Comparison of ENCODE assay signal across 13 cellular contexts in the genomic region with DNA sequence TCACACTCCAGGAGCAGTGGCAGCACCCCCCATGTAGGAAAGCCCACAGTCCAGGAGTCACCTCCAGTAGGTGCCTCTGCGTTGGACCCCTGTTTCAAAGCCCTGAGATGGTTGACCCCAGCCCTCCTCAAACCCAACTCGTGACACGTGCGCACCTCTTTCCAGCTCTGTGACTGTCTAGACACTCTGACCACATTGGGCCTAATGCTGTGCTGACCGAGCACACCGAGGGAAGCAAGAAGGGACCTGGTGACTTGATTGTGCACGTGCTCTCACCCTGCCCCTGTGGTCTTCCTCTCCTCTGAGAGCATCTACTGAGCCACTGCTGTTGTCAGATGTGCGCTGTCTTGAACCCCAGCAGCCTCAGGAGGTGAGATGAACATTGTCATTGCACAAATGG. TPM values are rescaled to one million over a fixed set of nuclear protein-coding genes. Genes with fewer than 3 reads are reported as not detected.
DNase-seq lines count a peak whose midpoint lies in the region; ATAC-seq and TF ChIP-seq lines count a peak whose summit lies in the region.
"Had no signal": no experiment of that assay in that cellular context is flagged by ENCODE, and none has a peak within 500 bp of the region (broad histone marks: within the 10 kb centered on the region; RNA-seq: fewer than 3 reads in every experiment).

No MANE protein-coding gene starts in this region.

- H3K4me3 Mint-ChIP-seq in MCF 10A (ENCODE audit: unreplicated experiment) (no peak overlapping the region), HFFc6 (no peak overlapping the region)
- H3K4me3 Mint-ChIP-seq in central memory CD8-positive, alpha-beta T cell: peak overlapping the region; percentile 71
- H3K4me3 Mint-ChIP-seq in stimulated activated naive CD8-positive, alpha-beta T cell treated with anti-CD3 and anti-CD28 coated beads, Interleukin-15, amount 100 ng/mL, for 72 hours: peak overlapping the region; percentile 67 to 74

- in situ Hi-C loops in mammary epithelial cell (cut with MboI; ENCODE audit: low sequenced_read_pairs in 2 of 2): no loop called here

- no peaks in the 10 kb centered on the region for H3K36me3 Mint-ChIP-seq in MCF 10A (ENCODE audit: insufficient read depth, unreplicated experiment)
- peaks cover 12% of the 10 kb centered on the region for H3K36me3 Mint-ChIP-seq in central memory CD8-positive, alpha-beta T cell (ENCODE audit: insufficient read depth)
- H3K36me3 Mint-ChIP-seq in HFFc6 (ENCODE audit: low read depth): no peaks in the 10 kb centered on the region

- intact Hi-C loops in MCF 10A (cut with micrococcal nuclease) (no loop called here), mammary epithelial cell (cut with micrococcal nuclease) (no loop called here)

- TF ChIP-seq CTCF in MCF 10A (IDR thresholded peaks at IDR 0.05; ENCODE audit: unreplicated experiment) (no peak), mammary epithelial cell (conservative IDR thresholded peaks at IDR 0.05 in 1 of 2, IDR thresholded peaks at IDR 0.05 in 1 of 2; ENCODE audit: extremely low read depth in 1 of 2, insufficient read depth in 1 of 2, low read depth in 1 of 2, low read length in 2 of 2) (no peak), HFFc6 (IDR thresholded peaks at IDR 0.05) (no peak)

- no peak overlapping the region for H3K9ac ChIP-seq in mammary epithelial cell (ENCODE audit: insufficient read depth, low read length)

- H4K20me1 ChIP-seq in mammary epithelial cell (ENCODE audit: insufficient read depth, low read length): peaks cover 9% of the 10 kb centered on the region

- no peak overlapping the region for H3K4me3 ChIP-seq in mammary epithelial cell (replicated peaks in 1 of 3; ENCODE audit: insufficient read depth in 1 of 3, low read depth in 2 of 3, low read length in 3 of 3)
- H3K4me3 ChIP-seq: SJSA1, uterus had no signal

- no peaks in the 10 kb centered on the region for H3K27me3 ChIP-seq in mammary epithelial cell (ENCODE audit: insufficient read depth, low read length)
- H3K27me3 ChIP-seq: SJSA1, uterus had no signal

- H3K4me1 Mint-ChIP-seq in MCF 10A (ENCODE audit: insufficient read depth, unreplicated experiment): peaks cover 25% of the 10 kb centered on the region
- H3K4me1 Mint-ChIP-seq in central memory CD8-positive, alpha-beta T cell: peaks cover 53% of the 10 kb centered on the region
- peaks cover 82% of the 10 kb centered on the region for H3K4me1 Mint-ChIP-seq in stimulated activated naive CD8-positive, alpha-beta T cell treated with anti-CD3 and anti-CD28 coated beads, Interleukin-15, amount 100 ng/mL, for 72 hours
- peaks cover 20% of the 10 kb centered on the region for H3K4me1 Mint-ChIP-seq in HFFc6 (ENCODE audit: low read depth)

- peaks cover 30% of the 10 kb centered on the region for H3K4me1 ChIP-seq in mammary epithelial cell (ENCODE audit: insufficient read depth, low read length)
- H3K4me1 ChIP-seq: SJSA1 had no signal

- dilution Hi-C loops in mammary epithelial cell (cut with HindIII; ENCODE audit: low sequenced_read_pairs): no loop called here

- H3K36me3 ChIP-seq in mammary epithelial cell (ENCODE audit: insufficient read depth, low read length): no peaks in the 10 kb centered on the region
- H3K36me3 ChIP-seq: uterus had no signal

- no peak overlapping the region for H3K4me2 ChIP-seq in mammary epithelial cell (ENCODE audit: insufficient read depth, low read depth, low read length)

- H3K9me3 Mint-ChIP-seq in MCF 10A (ENCODE audit: unreplicated experiment): no peaks in the 10 kb centered on the region
- no peaks in the 10 kb centered on the region for H3K9me3 Mint-ChIP-seq in central memory CD8-positive, alpha-beta T cell
- no peaks in the 10 kb centered on the region for H3K9me3 Mint-ChIP-seq in stimulated activated naive CD8-positive, alpha-beta T cell treated with anti-CD3 and anti-CD28 coated beads, Interleukin-15, amount 100 ng/mL, for 72 hours
- H3K9me3 Mint-ChIP-seq in HFFc6: no peaks in the 10 kb centered on the region

- no peaks in the 10 kb centered on the region for H3K9me3 ChIP-seq in mammary epithelial cell (replicated peaks; ENCODE audit: insufficient read depth, low read length)
- H3K9me3 ChIP-seq: SJSA1, uterus had no signal

- no peak for DNase-seq in MCF 10A (ENCODE audit: unreplicated experiment)
- no peak for DNase-seq in mammary epithelial cell
- DNase-seq in RPMI8226: peak; percentile 28
- no peak for DNase-seq in central memory CD8-positive, alpha-beta T cell (ENCODE audit: low spot score in 2 of 2)
- DNase-seq in stimulated activated naive CD8-positive, alpha-beta T cell treated with anti-CD3 and anti-CD28 coated beads, Interleukin-15, amount 100 ng/mL, for 72 hours: no peak
- DNase-seq in HFFc6: no peak
- no peak for DNase-seq in stimulated activated CD4-positive, alpha-beta T cell treated with anti-CD3 and anti-CD28 coated beads, Interleukin-15, amount 100 ng/mL, for 24 hours
- DNase-seq in NCI-H1694 treated with DMSO at 0.1 percent for 48 hours (lab: John Stamatoyannopoulos, UW): no peak
- DNase-seq: caudate nucleus; KBM-7; stimulated activated CD4-positive, alpha-beta T cell treated with anti-CD3 and anti-CD28 coated beads, Interleukin-2, amount 100 ng/mL, for 24 hours; uterus had no signal

- H3K27ac Mint-ChIP-seq in MCF 10A (ENCODE audit: low read depth, unreplicated experiment) (peak overlapping the region; percentile 11), HFFc6 (no peak overlapping the region)
- peak overlapping the region; percentile 91 for H3K27ac Mint-ChIP-seq in central memory CD8-positive, alpha-beta T cell (ENCODE audit: low read depth)
- peak overlapping the region in 1 of 2 donors; percentile 43 for H3K27ac Mint-ChIP-seq in stimulated activated naive CD8-positive, alpha-beta T cell treated with anti-CD3 and anti-CD28 coated beads, Interleukin-15, amount 100 ng/mL, for 72 hours

- CTCF ChIA-PET in MCF 10A (lab: Yijun Ruan, JAX) (no interaction called here), mammary epithelial cell (lab: Charles Lee; ENCODE audit: low non-redundant PET) (no interaction called here)

- POLR2A ChIA-PET in MCF 10A (lab: Yijun Ruan, JAX): interaction anchor here (1.1 to 1.2 kb wide), 2 partner anchors 12 to 15 kb away, joined by 3 read pairs; no protein-coding TSS in a partner anchor

- BruUV-seq in MCF 10A (replicated peaks; lab: Mats Ljungman, UMichigan) (no TSS peak), mammary epithelial cell (replicated peaks; lab: Mats Ljungman, UMichigan) (no TSS peak)

- ATAC-seq in central memory CD8-positive, alpha-beta T cell (replicated peaks; ENCODE audit: extremely low read depth, poor library complexity, severe bottlenecking): peak; percentile 12
- peak; percentile 31 for ATAC-seq in stimulated activated naive CD8-positive, alpha-beta T cell treated with anti-CD3 and anti-CD28 coated beads, Interleukin-15, amount 100 ng/mL, for 72 hours

- 96% methylated on average over 8 of the region's 8 CpGs for WGBS in mammary epithelial cell (ENCODE audit: low coverage, missing lambda C conversion rate)

- H3K79me2 ChIP-seq in mammary epithelial cell (ENCODE audit: insufficient read depth, low read length): peaks cover 100% of the 10 kb centered on the region

- H3K27ac ChIP-seq in mammary epithelial cell (ENCODE audit: insufficient read depth, low read depth, low read length): no peak overlapping the region
- H3K27ac ChIP-seq: SJSA1, uterus had no signal

- H3K27me3 Mint-ChIP-seq in MCF 10A (ENCODE audit: insufficient read depth, unreplicated experiment): no peaks in the 10 kb centered on the region
- no peaks in the 10 kb centered on the region for H3K27me3 Mint-ChIP-seq in central memory CD8-positive, alpha-beta T cell
- no peaks in the 10 kb centered on the region for H3K27me3 Mint-ChIP-seq in stimulated activated naive CD8-positive, alpha-beta T cell treated with anti-CD3 and anti-CD28 coated beads, Interleukin-15, amount 100 ng/mL, for 72 hours
- H3K27me3 Mint-ChIP-seq in HFFc6 (ENCODE audit: insufficient read depth): peaks cover 1% of the 10 kb centered on the region; the same call in 1 of the 2 replicates

- no peak overlapping the region for H2AFZ ChIP-seq in mammary epithelial cell (ENCODE audit: low read depth, low read length)

RNA-seq across cellular contexts. Expression of gene SLC35E1, which starts 22.9 kb away (rescaled TPM):
- total RNA-seq in MCF 10A (2022) (62.2 and 62.6 TPM in 2 replicates), mammary epithelial cell (10 to 100 TPM; 50.8 to 67.2 TPM)
- 48.6 TPM for polyA plus RNA-seq in mammary epithelial cell
- polyA minus RNA-seq in mammary epithelial cell: 87.8 TPM
- 10 to 100 TPM; 44.2 to 67.1 (median 55.4) TPM for total RNA-seq in HFFc6 (2021; fragmentation: NEBNext Ultra II Directional; extraction: Animal tissue kit (Norgen Biotek cat#: 25700))

RNA-seq across cellular contexts. Expression of gene MED26, which starts 32.9 kb away (rescaled TPM):
- total RNA-seq in MCF 10A (2022) (11.1 and 12.9 TPM in 2 replicates), mammary epithelial cell (10 to 100 TPM in 1 of 2 donors, 1 to 10 TPM in 1; 8.8 to 10.9 TPM)
- polyA plus RNA-seq in mammary epithelial cell: 6.4 TPM
- polyA minus RNA-seq in mammary epithelial cell: 4.6 TPM
- total RNA-seq in HFFc6 (2021; fragmentation: NEBNext Ultra II Directional; extraction: Animal tissue kit (Norgen Biotek cat#: 25700)): 1 to 10 TPM; 7.9 to 9.9 (median 8.8) TPM

RNA-seq across cellular contexts. Expression of gene CHERP, which starts 52.9 kb away (rescaled TPM):
- total RNA-seq in MCF 10A (2022) (45.6 and 51.6 TPM in 2 replicates), mammary epithelial cell (10 to 100 TPM in 1 of 2 donors, 1 to 10 TPM in 1; 5.7 to 49.6 TPM)
- 9.3 TPM for polyA plus RNA-seq in mammary epithelial cell
- 15.5 TPM for polyA minus RNA-seq in mammary epithelial cell
- 10 to 100 TPM; 30.4 to 38.5 (median 34.6) TPM for total RNA-seq in HFFc6 (2021; fragmentation: NEBNext Ultra II Directional; extraction: Animal tissue kit (Norgen Biotek cat#: 25700))

Comparison
In these comparisons a context has a peak if more than half of its experiments do, and no peak if none do; other contexts are left out.
1. H3K4me3 Mint-ChIP-seq: peak in central memory CD8-positive, alpha-beta T cell (single experiment) and stimulated activated naive CD8-positive, alpha-beta T cell treated with anti-CD3 and anti-CD28 coated beads, Interleukin-15, amount 100 ng/mL, for 72 hours (2 of 2); none in MCF 10A (single experiment) and HFFc6 (single experiment).